Comparison of ENCODE assay signal across 24 cellular contexts in genomic region chr12:117311-117710, GRCh38. TPM values are rescaled to one million over a fixed set of nuclear protein-coding genes. Genes with fewer than 3 reads are reported as not detected.
DNase-seq lines count a peak whose midpoint lies in the region; ATAC-seq and TF ChIP-seq lines count a peak whose summit lies in the region.
"Had no signal": no experiment of that assay in that cellular context is flagged by ENCODE, and none has a peak within 500 bp of the region (broad histone marks: within the 10 kb centered on the region; RNA-seq: fewer than 3 reads in every experiment).

No MANE protein-coding gene starts in this region.

- H3K27ac ChIP-seq in right cardiac atrium (ENCODE audit: low read length) (no peak overlapping the region), right atrium auricular region (no peak overlapping the region), lower lobe of right lung (no peak overlapping the region), neuronal stem cell (replicated peaks; ENCODE audit: low read length) (no peak overlapping the region), aorta (ENCODE audit: low read depth in 1 of 2, low read length in 2 of 2) (no peak overlapping the region)
- H3K27ac ChIP-seq: 22Rv1; BLaER1 treated with 17β-estradiol and CSF1 and Interleukin-3, amounts not matched to agents 10 nM and 100 nM had no signal

- H3K18ac ChIP-seq in neuronal stem cell (ENCODE audit: low read length) = peak overlapping the region; percentile 68

- no peak overlapping the region for H4K91ac ChIP-seq in neuronal stem cell (ENCODE audit: low read depth, low read length, poor library complexity)

- DNase-seq in right cardiac atrium (no peak), right atrium auricular region (ENCODE audit: low spot score) (no peak), lower lobe of right lung (peak; percentile 20), neuronal stem cell (ENCODE audit: low spot score) (no peak), aorta (peak; percentile 31 to 60), mucosa of descending colon (no peak), retina (no peak)
- no peak for DNase-seq in activated CD8-positive, alpha-beta memory T cell treated with anti-CD3 and anti-CD28 coated beads for 24 hours
- DNase-seq: ACHN; AML-193; BE2C; CD4-positive, alpha-beta T cell; CD8-positive, alpha-beta memory T cell; DMS 273 treated with DMSO at 0.1 percent for 48 hours; DMS79; EL; GDM1; HFFc6 had no signal

- H2BK120ac ChIP-seq in neuronal stem cell (ENCODE audit: low read depth, low read length) = no peak overlapping the region

- H2AFZ ChIP-seq in neuronal stem cell (ENCODE audit: low read length) = no peak overlapping the region
- H2AFZ ChIP-seq: GM23338 had no signal

- ATAC-seq in right cardiac atrium = peak; percentile 25 to 32
- ATAC-seq in lower lobe of right lung = no peak
- ATAC-seq in aorta (ENCODE audit: low FRiP score) = no peak
- no peak for ATAC-seq in mucosa of descending colon
- ATAC-seq: GM12878, GM23338 had no signal

- no peak overlapping the region for H3K4me2 ChIP-seq in neuronal stem cell (ENCODE audit: insufficient read depth, low read length, poor library complexity, severe bottlenecking)
- H3K4me2 ChIP-seq: BLaER1 treated with 17β-estradiol and CSF1 and Interleukin-3, amounts not matched to agents 10 nM and 100 nM; GM23338 had no signal

- no peak overlapping the region for H3K23ac ChIP-seq in neuronal stem cell (ENCODE audit: low read depth, low read length, poor library complexity)

- 85% methylated on average over 7 of the region's 7 CpGs for WGBS in right cardiac atrium
- WGBS in neuronal stem cell (ENCODE audit: extremely low coverage in 2 of 2, insufficient read length in 2 of 2, insufficient replicate concordance in 1 of 2), 2 donors = no CpG with 5 or more reads among the region's 7 CpGs
- WGBS in aorta, 2 donors = 83% methylated on average over 7 of the region's 7 CpGs

- no peak overlapping the region for H2AK5ac ChIP-seq in neuronal stem cell (ENCODE audit: low read depth, low read length)

- TF ChIP-seq CTCF in right atrium auricular region (IDR thresholded peaks at IDR 0.05) = no peak
- TF ChIP-seq CTCF in lower lobe of right lung (IDR thresholded peaks at IDR 0.05) = no peak
- no peak for TF ChIP-seq CTCF in mucosa of descending colon (IDR thresholded peaks at IDR 0.05)

- H3K27me3 ChIP-seq in right cardiac atrium (ENCODE audit: control insufficient read depth, insufficient read depth) (no peaks in the 10 kb centered on the region), right atrium auricular region (no peaks in the 10 kb centered on the region), lower lobe of right lung (ENCODE audit: low read depth) (peaks cover 4% of the 10 kb centered on the region), neuronal stem cell (ENCODE audit: control insufficient read depth in 3 of 3, insufficient read depth in 3 of 3, low read depth in 1 of 3, low read length in 3 of 3) (peaks cover 0 to 15% (median 0%) of the 10 kb centered on the region in 3 experiments), aorta (ENCODE audit: control insufficient read depth in 1 of 2, insufficient read depth in 2 of 2, low read length in 1 of 2) (no peaks in the 10 kb centered on the region)
- H3K27me3 ChIP-seq: BE2C; BLaER1 treated with 17β-estradiol and CSF1 and Interleukin-3, amounts not matched to agents 10 nM and 100 nM had no signal

- H3K14ac ChIP-seq in neuronal stem cell (ENCODE audit: low read length) = no peak overlapping the region

- H3K4ac ChIP-seq in neuronal stem cell (ENCODE audit: low read length) = no peak overlapping the region

- H3K9ac ChIP-seq in neuronal stem cell (ENCODE audit: low read depth, low read length, poor library complexity) = no peak overlapping the region
- H3K9ac ChIP-seq: BLaER1 treated with 17β-estradiol and CSF1 and Interleukin-3, amounts not matched to agents 10 nM and 100 nM had no signal

- H2BK5ac ChIP-seq in neuronal stem cell (ENCODE audit: low read length) = no peak overlapping the region

- H3K4me3 ChIP-seq in right cardiac atrium (ENCODE audit: low read length) = no peak overlapping the region
- H3K4me3 ChIP-seq in right atrium auricular region = no peak overlapping the region
- no peak overlapping the region for H3K4me3 ChIP-seq in lower lobe of right lung
- no peak overlapping the region for H3K4me3 ChIP-seq in neuronal stem cell (ENCODE audit: low read length in 2 of 2)
- no peak overlapping the region for H3K4me3 ChIP-seq in aorta (ENCODE audit: low read length in 2 of 2)
- H3K4me3 ChIP-seq in mucosa of descending colon = no peak overlapping the region
- H3K4me3 ChIP-seq: BLaER1 treated with 17β-estradiol and CSF1 and Interleukin-3, amounts not matched to agents 10 nM and 100 nM; GM12878; GM23338; HAP-1 had no signal

- peak overlapping the region; percentile 33 for H2BK15ac ChIP-seq in neuronal stem cell (ENCODE audit: low read length)

- intact Hi-C loops in right cardiac atrium (cut with DNase I) = no loop called here
- intact Hi-C loops in lower lobe of right lung (cut with DNase I) = no loop called here
- intact Hi-C loops in aorta (cut with DNase I) = no loop called here
- intact Hi-C loops in mucosa of descending colon (cut with DNase I, micrococcal nuclease) = no loop called here

- no peaks in the 10 kb centered on the region for H3K36me3 ChIP-seq in right atrium auricular region
- H3K36me3 ChIP-seq in lower lobe of right lung = no peaks in the 10 kb centered on the region
- H3K36me3 ChIP-seq in neuronal stem cell (replicated peaks in 1 of 2; ENCODE audit: control insufficient read depth in 2 of 2, insufficient read depth in 2 of 2, low read length in 2 of 2) = no peaks in the 10 kb centered on the region
- H3K36me3 ChIP-seq in aorta (ENCODE audit: control insufficient read depth in 1 of 2, insufficient read depth in 2 of 2, low read length in 1 of 2) = no peaks in the 10 kb centered on the region
- no peaks in the 10 kb centered on the region for H3K36me3 ChIP-seq in mucosa of descending colon (ENCODE audit: low read depth)
- H3K36me3 ChIP-seq: BE2C; BLaER1 treated with 17β-estradiol and CSF1 and Interleukin-3, amounts not matched to agents 10 nM and 100 nM; HAP-1 had no signal

- H3K9me3 ChIP-seq in right cardiac atrium (ENCODE audit: control insufficient read depth, low read length) = no peaks in the 10 kb centered on the region
- H3K9me3 ChIP-seq in right atrium auricular region = no peaks in the 10 kb centered on the region
- no peaks in the 10 kb centered on the region for H3K9me3 ChIP-seq in lower lobe of right lung
- no peaks in the 10 kb centered on the region for H3K9me3 ChIP-seq in neuronal stem cell (replicated peaks in 1 of 2; ENCODE audit: control insufficient read depth in 2 of 2, insufficient read depth in 1 of 2, low read depth in 1 of 2, low read length in 2 of 2)
- H3K9me3 ChIP-seq in aorta (ENCODE audit: control insufficient read depth, low read length) = no peaks in the 10 kb centered on the region
- H3K9me3 ChIP-seq in mucosa of descending colon = no peaks in the 10 kb centered on the region
- H3K9me3 ChIP-seq: BE2C; BLaER1 treated with 17β-estradiol and CSF1 and Interleukin-3, amounts not matched to agents 10 nM and 100 nM; HAP-1 had no signal

- H3K4me1 ChIP-seq in right cardiac atrium (ENCODE audit: control insufficient read depth, insufficient read depth, low read length) (no peaks in the 10 kb centered on the region), right atrium auricular region (no peaks in the 10 kb centered on the region), lower lobe of right lung (no peaks in the 10 kb centered on the region), neuronal stem cell (ENCODE audit: control insufficient read depth in 2 of 2, insufficient read depth in 1 of 2, low read depth in 1 of 2, low read length in 2 of 2) (no peaks in the 10 kb centered on the region), aorta (ENCODE audit: control insufficient read depth in 1 of 2, insufficient read depth in 2 of 2, low read length in 2 of 2) (no peaks in the 10 kb centered on the region), mucosa of descending colon (ENCODE audit: low read depth) (no peaks in the 10 kb centered on the region)
- H3K4me1 ChIP-seq: BE2C, HAP-1 had no signal

- H4K8ac ChIP-seq in neuronal stem cell (ENCODE audit: low read depth, low read length) = no peak overlapping the region

- no peak overlapping the region for H2BK12ac ChIP-seq in neuronal stem cell (ENCODE audit: low read length)

- H3K79me1 ChIP-seq in neuronal stem cell (ENCODE audit: low read depth, low read length) = no peaks in the 10 kb centered on the region

RNA-seq across cellular contexts. Expression of gene IQSEC3, which starts 50.7 kb away (rescaled TPM):
- 1 to 10 TPM; 1.3 to 3.6 (median 1.6) TPM for total RNA-seq in right cardiac atrium
- polyA plus RNA-seq in right cardiac atrium = 1.4 TPM
- under 1 TPM; 0.39 to 0.67 TPM for total RNA-seq in right atrium auricular region
- total RNA-seq in lower lobe of right lung = 10.7 TPM
- 3.1 TPM for polyA plus RNA-seq in neuronal stem cell (2013, experiment 1 of 2)
- 3.7 TPM for polyA plus RNA-seq in neuronal stem cell (2013, experiment 2 of 2)
- total RNA-seq in aorta = 1 to 10 TPM; 3.0 to 6.4 TPM
- under 1 TPM in 1 of 2 donors, not detected in 1; 0.15 TPM for polyA plus RNA-seq in aorta
- total RNA-seq in mucosa of descending colon = 1 to 10 TPM in 2 of 3 donors, under 1 TPM in 1; 0.23 to 2.3 (median 1.1) TPM
- total RNA-seq: GM12878, HFFc6 had no signal
- polyA plus RNA-seq: CD14-positive monocyte; CD8-positive, alpha-beta memory T cell; GM12878 had no signal

Comparison
In these comparisons a context has a peak if more than half of its experiments do, and no peak if none do; other contexts are left out.
1. ATAC-seq: peak in right cardiac atrium (2 of 2); none in lower lobe of right lung (0 of 2), aorta (single experiment) and mucosa of descending colon (single experiment).
2. DNase-seq: peak in lower lobe of right lung (single experiment) and aorta (2 of 2); none in right cardiac atrium (0 of 3), right atrium auricular region (single experiment), neuronal stem cell (single experiment), activated CD8-positive, alpha-beta memory T cell treated with anti-CD3 and anti-CD28 coated beads for 24 hours (single experiment), mucosa of descending colon (0 of 3) and retina (single experiment).